9 cellular contexts compared by ENCODE assay signal in the genomic region with DNA sequence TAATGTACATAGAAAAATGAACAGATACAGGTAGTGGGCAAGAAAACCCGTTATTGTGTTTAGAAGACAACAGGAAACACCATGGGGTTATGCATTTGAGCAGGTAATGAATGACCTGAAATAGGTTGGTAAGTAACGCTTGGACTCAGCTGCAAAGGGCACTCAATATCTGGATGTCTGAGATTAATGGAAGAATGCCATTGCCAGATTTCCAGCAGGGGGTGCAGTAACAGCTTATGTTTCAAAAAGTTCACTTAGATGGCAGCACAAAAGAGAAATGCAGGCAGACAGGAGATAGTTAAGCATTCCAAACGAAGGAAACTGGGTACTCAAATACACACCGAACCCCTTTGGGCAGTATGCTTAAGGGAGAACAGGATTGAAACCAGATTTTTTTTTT.
A peak's percentile ranks its signal among the peaks of the same experiment; 100 is the strongest.
DNase-seq lines count a peak whose midpoint lies in the region; ATAC-seq and TF ChIP-seq lines count a peak whose summit lies in the region.
"Had no signal": no experiment of that assay in that cellular context is flagged by ENCODE, and none has a peak within 500 bp of the region (broad histone marks: within the 10 kb centered on the region; RNA-seq: fewer than 3 reads in every experiment).

No MANE protein-coding gene starts in this region.

- no peak overlapping the region for H2AFZ ChIP-seq in OCI-LY1 (ENCODE audit: low read length)

- H4K20me1 ChIP-seq in OCI-LY1 (ENCODE audit: insufficient read depth, low read length), result no peaks in the 10 kb centered on the region

- H3K9me3 ChIP-seq in OCI-LY1 (ENCODE audit: low read length), result no peaks in the 10 kb centered on the region

- peak; percentile 53 for TF ChIP-seq CTCF in 22Rv1 (IDR thresholded peaks at IDR 0.05)
- TF ChIP-seq CTCF in GM12865 (IDR thresholded peaks at IDR 0.05; ENCODE audit: insufficient read depth, low read depth, low read length, missing control alignments), result peak; percentile 29
- peak; percentile 56 for TF ChIP-seq CTCF in OCI-LY1 (IDR thresholded peaks at IDR 0.05; ENCODE audit: low read length)
- TF ChIP-seq CTCF in fibroblast of villous mesenchyme (IDR thresholded peaks at IDR 0.05; ENCODE audit: insufficient read depth, low read depth, low read length), result peak; percentile 40

- no peaks in the 10 kb centered on the region for H3K9me2 ChIP-seq in OCI-LY1 (ENCODE audit: low read depth, low read length)

- H3K79me2 ChIP-seq in OCI-LY1 (ENCODE audit: insufficient read depth, low read length), result no peaks in the 10 kb centered on the region

- H3F3A ChIP-seq in OCI-LY1 (ENCODE audit: insufficient read depth, low read length), result no peaks in the 10 kb centered on the region

- no peak for ATAC-seq in GM21360 (IDR thresholded peaks at IDR 0.05; ENCODE audit: unreplicated experiment)

- H3K27me3 ChIP-seq in OCI-LY1 (ENCODE audit: insufficient read depth, low read length) (no peaks in the 10 kb centered on the region), H7 (ENCODE audit: control insufficient read depth, insufficient read depth, low read length) (no peaks in the 10 kb centered on the region)

- H3K27ac ChIP-seq in 22Rv1 (no peak overlapping the region), OCI-LY1 (ENCODE audit: low read depth, low read length, poor library complexity, severe bottlenecking) (no peak overlapping the region)

- no peak overlapping the region for H3K9ac ChIP-seq in OCI-LY1 (ENCODE audit: low read length)

- no peak overlapping the region for H3K4me3 ChIP-seq in GM12865 (ENCODE audit: low read depth, low read length)
- H3K4me3 ChIP-seq in OCI-LY1 (ENCODE audit: low read depth, low read length, poor library complexity, severe bottlenecking), result no peak overlapping the region
- H3K4me3 ChIP-seq in fibroblast of villous mesenchyme (ENCODE audit: low read depth, low read length), result no peak overlapping the region
- no peak overlapping the region for H3K4me3 ChIP-seq in H7 (ENCODE audit: insufficient read depth, low read depth, low read length)

- H3K36me3 ChIP-seq in OCI-LY1 (ENCODE audit: insufficient read depth, low read length) (no peaks in the 10 kb centered on the region), H7 (replicated peaks; ENCODE audit: control insufficient read depth, insufficient read depth, low read length) (no peaks in the 10 kb centered on the region)

- no peaks in the 10 kb centered on the region for H3K4me1 ChIP-seq in OCI-LY1 (ENCODE audit: insufficient read depth, low read length, severe bottlenecking)

- DNase-seq in GM12865 (ENCODE audit: low read depth) (peak; percentile 32), fibroblast of villous mesenchyme (ENCODE audit: low read depth) (peak; percentile 11), putamen (ENCODE audit: low spot score) (no peak), SHP77 treated with DMSO at 0.1 percent for 48 hours (lab: John Stamatoyannopoulos, UW) (no peak), H7 (no peak)
- DNase-seq: activated naive CD4-positive, alpha-beta T cell had no signal

- H3K4me2 ChIP-seq in OCI-LY1 (ENCODE audit: low read length), result no peak overlapping the region

Comparison
In these comparisons a context has a peak if more than half of its experiments do, and no peak if none do; other contexts are left out.
1. DNase-seq: peak in GM12865 (single experiment) and fibroblast of villous mesenchyme (single experiment); none in putamen (single experiment), SHP77 treated with DMSO at 0.1 percent for 48 hours (single experiment) and H7 (single experiment).
2. Peak in every context shown above with its lines, with median percentiles within 50 percentile points of each other: CTCF ChIP-seq.